9 cellular contexts compared by ENCODE assay signal in genomic region chr2:226797289-226797988, GRCh38. TPM values are rescaled to one million over a fixed set of nuclear protein-coding genes. Genes with fewer than 3 reads are reported as not detected.
A peak's percentile ranks its signal among the peaks of the same experiment; 100 is the strongest.
DNase-seq lines count a peak whose midpoint lies in the region; ATAC-seq, FAIRE-seq and TF ChIP-seq lines count a peak whose summit lies in the region.
"Had no signal": no experiment of that assay in that cellular context is flagged by ENCODE, and none has a peak within 500 bp of the region (broad histone marks: within the 10 kb centered on the region; RNA-seq: fewer than 3 reads in every experiment).

No MANE protein-coding gene starts in this region.

- no peaks in the 10 kb centered on the region for H4K20me1 ChIP-seq in OCI-LY1 (ENCODE audit: insufficient read depth, low read length)
- no peaks in the 10 kb centered on the region for H4K20me1 ChIP-seq in neural cell (ENCODE audit: insufficient read depth)

- H3K4me1 ChIP-seq in OCI-LY1 (ENCODE audit: insufficient read depth, low read length, severe bottlenecking), result peaks cover 78% of the 10 kb centered on the region

- H3K79me2 ChIP-seq in OCI-LY1 (ENCODE audit: insufficient read depth, low read length), result no peaks in the 10 kb centered on the region
- peaks cover 68% of the 10 kb centered on the region for H3K79me2 ChIP-seq in neural cell (replicated peaks; ENCODE audit: insufficient read depth, low read length)

- H3F3A ChIP-seq in OCI-LY1 (ENCODE audit: insufficient read depth, low read length) (no peaks in the 10 kb centered on the region), neural cell (ENCODE audit: insufficient read depth, low read length, poor library complexity, severe bottlenecking) (peaks cover 3% of the 10 kb centered on the region)

- TF ChIP-seq RAD21 in neural cell (conservative IDR thresholded peaks at IDR 0.05), result no peak

- H3K9ac ChIP-seq in OCI-LY1 (ENCODE audit: low read length), result peak overlapping the region; percentile 79; the same call in 1 of the 2 replicates
- H3K9ac ChIP-seq in neural cell (ENCODE audit: low read length), result no peak overlapping the region

- H3K4me2 ChIP-seq in OCI-LY1 (ENCODE audit: low read length) (peak overlapping the region; percentile 81), neural cell (ENCODE audit: low read length) (no peak overlapping the region)

- no peaks in the 10 kb centered on the region for H3K9me2 ChIP-seq in OCI-LY1 (ENCODE audit: low read depth, low read length)
- no peaks in the 10 kb centered on the region for H3K9me2 ChIP-seq in neural cell (ENCODE audit: insufficient read depth, low read length)

- peak; percentile 34 for ATAC-seq in esophagus mucosa
- ATAC-seq in HG03442 (IDR thresholded peaks at IDR 0.05; ENCODE audit: unreplicated experiment), result no peak

- DNase-seq in AG10803 (ENCODE audit: low read depth) (peak; percentile 67), NCI-H2171 treated with DMSO at 0.1 percent for 48 hours (lab: John Stamatoyannopoulos, UW) (no peak), RCC 7860 (ENCODE audit: low spot score) (no peak), NCI-H1048 (lab: John Stamatoyannopoulos, UW) (no peak)

- peak overlapping the region; percentile 85 for H3K27ac ChIP-seq in OCI-LY1 (ENCODE audit: low read depth, low read length, poor library complexity, severe bottlenecking)
- no peak overlapping the region for H3K27ac ChIP-seq in neural cell (ENCODE audit: low read length)

- H3K36me3 ChIP-seq in OCI-LY1 (ENCODE audit: insufficient read depth, low read length) (no peaks in the 10 kb centered on the region), neural cell (ENCODE audit: insufficient read depth, low read length) (peaks cover 12% of the 10 kb centered on the region)

- TF ChIP-seq CTCF in AG10803 (conservative IDR thresholded peaks at IDR 0.05; ENCODE audit: low read length) (no peak), OCI-LY1 (IDR thresholded peaks at IDR 0.05; ENCODE audit: low read length) (no peak), neural cell (IDR thresholded peaks at IDR 0.05; ENCODE audit: poor library complexity, severe bottlenecking) (no peak)

- H2AFZ ChIP-seq in OCI-LY1 (ENCODE audit: low read length) (no peak overlapping the region), neural cell (ENCODE audit: low read depth, low read length) (no peak overlapping the region)

- no peaks in the 10 kb centered on the region for H3K27me3 ChIP-seq in OCI-LY1 (ENCODE audit: insufficient read depth, low read length)
- no peaks in the 10 kb centered on the region for H3K27me3 ChIP-seq in neural cell (ENCODE audit: insufficient read depth, low read depth, low read length)

- FAIRE-seq in RCC 7860 (lab: Jason Lieb, UNC), result no peak
- FAIRE-seq: GM12878 had no signal

- TF ChIP-seq EP300 in neural cell (conservative IDR thresholded peaks at IDR 0.05; ENCODE audit: poor library complexity, severe bottlenecking), result no peak

- H3K4me3 ChIP-seq in AG10803 (ENCODE audit: low read length) (peak overlapping the region; percentile 86), OCI-LY1 (ENCODE audit: low read depth, low read length, poor library complexity, severe bottlenecking) (peak overlapping the region; percentile 79), neural cell (ENCODE audit: low read length) (peak overlapping the region; percentile 97)

- H3K9me3 ChIP-seq in OCI-LY1 (ENCODE audit: low read length) (no peaks in the 10 kb centered on the region), neural cell (ENCODE audit: low read length) (peaks cover 2% of the 10 kb centered on the region)

TF ChIP-seq in neural cell, 6 proteins besides CTCF, POLR2A, EP300 and RAD21:
- no peak for TF ChIP-seq REST (IDR thresholded peaks at IDR 0.05; ENCODE audit: borderline replicate concordance)
- TF ChIP-seq SMC3 (conservative IDR thresholded peaks at IDR 0.05; ENCODE audit: poor library complexity), result no peak
- TF ChIP-seq MXI1 (conservative IDR thresholded peaks at IDR 0.05; ENCODE audit: poor library complexity, severe bottlenecking), result no peak
- no peak for TF ChIP-seq POLR2AphosphoS5 (IDR thresholded peaks at IDR 0.05)
- no peak for TF ChIP-seq EZH2 (IDR thresholded peaks at IDR 0.05; ENCODE audit: borderline replicate concordance, insufficient read depth, low read length, poor library complexity, severe bottlenecking)
- no peak for TF ChIP-seq TAF1 (IDR thresholded peaks at IDR 0.05; ENCODE audit: low read depth)

RNA-seq across cellular contexts. Expression of gene IRS1, which starts 2.2 kb away (rescaled TPM):
- total RNA-seq in esophagus mucosa, result 13.9 TPM
- polyA plus RNA-seq in neural cell, result 7.2 and 7.4 TPM in 2 replicates
- polyA minus RNA-seq in neural cell, result 23.6 and 29.6 TPM in 2 replicates

RNA-seq across cellular contexts. Expression of gene RHBDD1, which starts 38.4 kb away (rescaled TPM):
- 26.6 TPM for total RNA-seq in esophagus mucosa
- 5.4 and 14.1 TPM in 2 replicates for polyA plus RNA-seq in neural cell
- 66.0 and 78.1 TPM in 2 replicates for polyA minus RNA-seq in neural cell
